ENCODE assay signal across 9 cellular contexts in genomic region chr1:182602945-182603645, GRCh38. TPM values are rescaled to one million over a fixed set of nuclear protein-coding genes. Genes with fewer than 3 reads are reported as not detected.
DNase-seq lines count a peak whose midpoint lies in the region; ATAC-seq, FAIRE-seq and TF ChIP-seq lines count a peak whose summit lies in the region.
"Had no signal": no experiment of that assay in that cellular context is flagged by ENCODE, and none has a peak within 500 bp of the region (broad histone marks: within the 10 kb centered on the region; RNA-seq: fewer than 3 reads in every experiment).

No MANE protein-coding gene starts in this region.

- 58 to 74% (median 73%) methylated on average over 10 of the region's 10 CpGs for WGBS in small intestine, 3 donors

- no peak overlapping the region for H3K27ac Mint-ChIP-seq in GM23338
- no peak overlapping the region for H3K27ac Mint-ChIP-seq in activated T-helper 17 cell treated with anti-CD3 and anti-CD28 coated beads, Interleukin-2, amount 50 U/mL, for 72 hours

- peaks cover 11% of the 10 kb centered on the region; the same call in 1 of the 2 replicates for H3K27me3 ChIP-seq in ACC112 (ENCODE audit: insufficient read depth, low read length)
- H3K27me3 ChIP-seq in GM23338 (ENCODE audit: insufficient read depth), result peaks cover 33% of the 10 kb centered on the region
- H3K27me3 ChIP-seq in small intestine (ENCODE audit: control insufficient read depth in 2 of 2, insufficient read depth in 2 of 2, low read length in 2 of 2), result no peaks in the 10 kb centered on the region

- H3K27ac ChIP-seq in ACC112 (ENCODE audit: low read depth, low read length), result no peak overlapping the region
- H3K27ac ChIP-seq in GM23338 (ENCODE audit: low read depth), result no peak overlapping the region
- no peak overlapping the region for H3K27ac ChIP-seq in small intestine (ENCODE audit: low read depth in 1 of 2, low read length in 1 of 2)

- peak overlapping the region; percentile 96 for H3K4me2 ChIP-seq in GM23338

- H3K9me2 ChIP-seq in GM23338 (ENCODE audit: insufficient read depth), result no peaks in the 10 kb centered on the region

- no peak overlapping the region for H2AFZ ChIP-seq in ACC112 (ENCODE audit: low read length, unreplicated experiment)
- H2AFZ ChIP-seq in GM23338, result no peak overlapping the region

- no peak for ATAC-seq in GM23338
- ATAC-seq in activated T-helper 17 cell treated with anti-CD3 and anti-CD28 coated beads, Interleukin-2, amount 50 U/mL, for 72 hours (replicated peaks), result peak; percentile 70
- no peak for ATAC-seq in GM21367 (IDR thresholded peaks at IDR 0.05; ENCODE audit: unreplicated experiment)

- H3K36me3 ChIP-seq in ACC112 (ENCODE audit: insufficient read depth, low read length) (no peaks in the 10 kb centered on the region), GM23338 (ENCODE audit: insufficient read depth) (peaks cover 18% of the 10 kb centered on the region), small intestine (ENCODE audit: control insufficient read depth in 2 of 2, insufficient read depth in 2 of 2, low read length in 2 of 2) (no peaks in the 10 kb centered on the region)

- H3K79me2 ChIP-seq in ACC112 (ENCODE audit: control insufficient read depth, insufficient read depth, low read length, unreplicated experiment), result no peaks in the 10 kb centered on the region
- peaks cover 19% of the 10 kb centered on the region for H3K79me2 ChIP-seq in GM23338 (replicated peaks; ENCODE audit: insufficient read depth)

- no peaks in the 10 kb centered on the region for H3K9me3 Mint-ChIP-seq in GM23338
- no peaks in the 10 kb centered on the region for H3K9me3 Mint-ChIP-seq in activated T-helper 17 cell treated with anti-CD3 and anti-CD28 coated beads, Interleukin-2, amount 50 U/mL, for 72 hours

- no peak overlapping the region for H3K4me3 Mint-ChIP-seq in GM23338
- H3K4me3 Mint-ChIP-seq in activated T-helper 17 cell treated with anti-CD3 and anti-CD28 coated beads, Interleukin-2, amount 50 U/mL, for 72 hours, result no peak overlapping the region

- H3K27me3 Mint-ChIP-seq in GM23338 (ENCODE audit: insufficient read depth, low read depth, poor library complexity), result peaks cover 18% of the 10 kb centered on the region
- peaks cover 5% of the 10 kb centered on the region for H3K27me3 Mint-ChIP-seq in activated T-helper 17 cell treated with anti-CD3 and anti-CD28 coated beads, Interleukin-2, amount 50 U/mL, for 72 hours

- no peak for TF ChIP-seq CTCF in GM23338 (conservative IDR thresholded peaks at IDR 0.05; ENCODE audit: low read depth in 2 of 2)

- H3K4me3 ChIP-seq in ACC112 (ENCODE audit: low read depth, low read length), result peak overlapping the region; percentile 71
- peak overlapping the region; percentile 78 for H3K4me3 ChIP-seq in GM23338
- H3K4me3 ChIP-seq in small intestine (ENCODE audit: low read depth in 1 of 2, low read length in 2 of 2), result no peak overlapping the region

- peaks cover 6% of the 10 kb centered on the region for H3K4me1 Mint-ChIP-seq in GM23338
- peaks cover 6% of the 10 kb centered on the region for H3K4me1 Mint-ChIP-seq in activated T-helper 17 cell treated with anti-CD3 and anti-CD28 coated beads, Interleukin-2, amount 50 U/mL, for 72 hours

- no peak for FAIRE-seq in small intestine (lab: Jason Lieb, UNC)

- DNase-seq in GM23338 (ENCODE audit: low spot score) (no peak), medulla oblongata (ENCODE audit: extremely low spot score) (peak; percentile 48), NOMO-1 treated with dmso at 0.1 percent for 144 hours (lab: John Stamatoyannopoulos, UW; ENCODE audit: unreplicated experiment) (no peak), small intestine (no peak), UCSD-AML1 (lab: John Stamatoyannopoulos, UW; ENCODE audit: unreplicated experiment) (no peak)
- DNase-seq: activated CD4-positive, CD25-positive, alpha-beta regulatory T cell had no signal

- H3K4me1 ChIP-seq in ACC112 (ENCODE audit: control insufficient read depth, insufficient read depth, low read length, unreplicated experiment) (peaks cover 6% of the 10 kb centered on the region), GM23338 (ENCODE audit: insufficient read depth) (peaks cover 27% of the 10 kb centered on the region), small intestine (ENCODE audit: control insufficient read depth in 2 of 2, insufficient read depth in 1 of 2, low read depth in 1 of 2, low read length in 1 of 2) (no peaks in the 10 kb centered on the region)

- H3K36me3 Mint-ChIP-seq in GM23338 (ENCODE audit: low read depth), result peaks cover 4% of the 10 kb centered on the region; the same call in 1 of the 3 replicates
- H3K36me3 Mint-ChIP-seq in activated T-helper 17 cell treated with anti-CD3 and anti-CD28 coated beads, Interleukin-2, amount 50 U/mL, for 72 hours (ENCODE audit: low read depth), result no peaks in the 10 kb centered on the region

- H3F3A ChIP-seq in GM23338 (replicated peaks; ENCODE audit: low read depth), result no peaks in the 10 kb centered on the region

- no peaks in the 10 kb centered on the region for H3K9me3 ChIP-seq in small intestine (ENCODE audit: control insufficient read depth, low read depth)

- peaks cover 6% of the 10 kb centered on the region; the same call in 1 of the 2 replicates for H4K20me1 ChIP-seq in GM23338 (replicated peaks; ENCODE audit: insufficient read depth)

TF ChIP-seq in GM23338, 12 proteins besides CTCF, POLR2A, EP300 and RAD21:
- TF ChIP-seq ZNF331 (CRISPR knock-in tag; IDR thresholded peaks at IDR 0.05; ENCODE audit: low read depth), result no peak
- TF ChIP-seq EZH2phosphoT487 (IDR thresholded peaks at IDR 0.05; ENCODE audit: unreplicated experiment), result no peak
- no peak for TF ChIP-seq NANOG (IDR thresholded peaks at IDR 0.05; ENCODE audit: borderline replicate concordance)
- no peak for TF ChIP-seq ETS1 (IDR thresholded peaks at IDR 0.05)
- no peak for TF ChIP-seq CREB1 (CRISPR knock-in tag; IDR thresholded peaks at IDR 0.05; ENCODE audit: low read depth)
- no peak for TF ChIP-seq EZH2 (IDR thresholded peaks at IDR 0.05; ENCODE audit: low read depth, unreplicated experiment)
- no peak for TF ChIP-seq JUNB (IDR thresholded peaks at IDR 0.05; ENCODE audit: unreplicated experiment)
- no peak for TF ChIP-seq STAT1 (IDR thresholded peaks at IDR 0.05; ENCODE audit: unreplicated experiment)
- TF ChIP-seq ZNF114 (CRISPR knock-in tag; IDR thresholded peaks at IDR 0.05), result no peak
- no peak for TF ChIP-seq POLR2AphosphoS5 (IDR thresholded peaks at IDR 0.05; ENCODE audit: low read depth)

RNA-seq across cellular contexts. Expression of gene RGS16, which starts 1.1 kb away (rescaled TPM):
- 15.4 and 18.2 TPM in 2 replicates for total RNA-seq in GM23338 (2014; rRNA removed; shearing (Covaris generic))
- polyA plus RNA-seq in GM23338 (2016; fragmentation: Nextera tagmentation; extraction: Ambion mirVana) (31.6 and 35.2 TPM in 2 replicates), small intestine (1 to 10 TPM in 1 of 3 donors, under 1 TPM in 2; 0.27 to 2.8 (median 0.45) TPM)
- total RNA-seq in activated T-helper 17 cell treated with anti-CD3 and anti-CD28 coated beads, Interleukin-2, amount 50 U/mL, for 72 hours, result 10 to 100 TPM in 1 of 2 donors, 1 to 10 TPM in 1; 9.7 to 32.1 TPM

RNA-seq across cellular contexts. Expression of gene RNASEL, which starts 14.0 kb away (rescaled TPM):
- total RNA-seq in GM23338 (2014; rRNA removed; shearing (Covaris generic)), result 0.85 and 0.94 TPM in 2 replicates
- 0.37 and 0.38 TPM in 2 replicates for polyA plus RNA-seq in GM23338 (2016; fragmentation: Nextera tagmentation; extraction: Ambion mirVana)
- total RNA-seq in activated T-helper 17 cell treated with anti-CD3 and anti-CD28 coated beads, Interleukin-2, amount 50 U/mL, for 72 hours, result 1 to 10 TPM; 2.7 to 8.4 TPM
- 1 to 10 TPM; 4.9 to 9.4 (median 5.0) TPM for polyA plus RNA-seq in small intestine

Comparison
In these comparisons a context has a peak if more than half of its experiments do, and no peak if none do; other contexts are left out.
1. H3K4me3 ChIP-seq: peak in ACC112 (single experiment) and GM23338 (single experiment); none in small intestine (0 of 2).